ENCODE assay signal across 8 cellular contexts in the genomic region with DNA sequence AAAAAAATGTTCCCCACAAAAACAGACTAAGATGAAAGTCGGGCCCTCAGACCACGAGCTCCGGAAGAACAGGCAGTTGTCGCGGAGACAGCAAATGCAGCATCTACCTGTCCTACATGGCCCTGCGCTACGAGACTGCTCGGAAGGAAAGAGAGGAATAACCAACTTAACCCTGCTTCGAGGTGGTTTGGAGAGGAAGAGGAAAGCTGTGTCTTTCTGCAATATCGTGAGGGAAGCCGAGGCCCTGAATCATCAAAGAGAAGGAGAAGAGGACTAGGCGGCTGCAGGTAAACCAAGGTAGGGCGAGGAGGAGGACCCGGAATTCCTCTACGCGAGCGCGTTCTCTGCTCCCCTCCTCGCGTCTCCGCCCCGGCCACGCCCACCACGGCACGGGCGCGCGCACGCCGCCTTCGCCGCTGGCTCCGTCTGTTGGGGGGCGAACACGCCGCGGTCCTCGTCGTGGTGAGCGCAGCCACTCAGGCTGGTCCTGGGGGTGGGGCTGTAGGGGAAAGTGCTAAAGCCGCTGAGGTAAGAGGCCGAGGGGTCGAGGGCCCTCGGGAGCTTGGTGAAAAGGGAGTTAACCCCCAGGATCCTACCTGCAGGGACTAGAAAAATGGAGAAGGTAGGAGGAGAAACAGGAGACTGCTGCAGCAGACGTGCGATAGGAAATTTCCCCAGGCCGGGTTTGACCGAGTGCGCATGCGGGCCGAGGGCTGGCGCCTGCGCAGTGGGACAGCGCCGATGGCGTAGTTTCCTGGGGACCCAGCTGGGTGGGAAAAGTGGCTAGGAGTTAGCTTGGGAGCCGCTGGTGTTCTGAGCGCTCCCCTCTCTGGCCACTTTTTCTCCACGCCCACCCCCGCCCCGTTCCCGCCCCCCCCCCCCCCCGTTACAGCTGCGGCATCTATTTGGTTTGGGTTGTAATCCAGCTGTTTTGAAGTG. TPM values are rescaled to one million over a fixed set of nuclear protein-coding genes. Genes with fewer than 3 reads are reported as not detected.
A peak's percentile ranks its signal among the peaks of the same experiment; 100 is the strongest.
DNase-seq lines count a peak whose midpoint lies in the region; ATAC-seq and TF ChIP-seq lines count a peak whose summit lies in the region.

Gene ANAPC16 (plus strand): TSS at position 402 of the 939 bp plus-strand sequence. CDS start 7,903 bp downstream, outside the sequence.
Gene ASCC1 (minus strand): TSS at position 666 of the 939 bp plus-strand sequence. CDS start 2,978 bp downstream, outside the sequence.

- H3K4me3 Mint-ChIP-seq in neural crest cell: peak within 1 kb of the TSS; percentile 95

- H3K9me3 Mint-ChIP-seq in neural crest cell: no peaks in the 10 kb centered on the region

- peaks cover 7% of the 10 kb centered on the region for H3K4me1 ChIP-seq in HEK293 (ENCODE audit: control insufficient read depth, insufficient read depth, low read length)
- H3K4me1 ChIP-seq in SJSA1 (replicated peaks): peaks cover 11% of the 10 kb centered on the region
- peaks cover 20% of the 10 kb centered on the region for H3K4me1 ChIP-seq in foreskin keratinocyte
- H3K4me1 ChIP-seq in stomach: peaks cover 39 to 68% (median 54%) of the 10 kb centered on the region in 4 donors

- H3K27me3 ChIP-seq in SJSA1 (replicated peaks): no peaks in the 10 kb centered on the region
- H3K27me3 ChIP-seq in foreskin keratinocyte: no peaks in the 10 kb centered on the region
- no peaks in the 10 kb centered on the region for H3K27me3 ChIP-seq in stomach

- peak; percentile 78 for DNase-seq in GF-D8 (lab: John Stamatoyannopoulos, UW)
- peak; percentile 86 for DNase-seq in MV-4-11 (lab: John Stamatoyannopoulos, UW)
- peak; percentile 92 to 98 for DNase-seq in SJSA1 (ENCODE audit: low read depth in 1 of 2, low spot score in 2 of 2)
- peak; percentile 86 to 96 (median 93) for DNase-seq in activated naive CD4-positive, alpha-beta T cell (lab: John Stamatoyannopoulos, UW)
- DNase-seq in foreskin keratinocyte: peak; percentile 87 to 92
- DNase-seq in neural crest cell (ENCODE audit: low read depth, low spot score): peak; percentile 95
- DNase-seq in stomach: peak; percentile 90

- H3K4me3 ChIP-seq in HEK293 (ENCODE audit: low read depth, low read length) (peak within 1 kb of the TSS; percentile 72), SJSA1 (peak within 1 kb of the TSS; percentile 61), stomach (peak within 1 kb of the TSS; percentile 57 to 69 (median 62))

- no peaks in the 10 kb centered on the region for H3K9me3 ChIP-seq in HEK293 (ENCODE audit: control insufficient read depth, insufficient read depth, low read depth, low read length)
- no peaks in the 10 kb centered on the region for H3K9me3 ChIP-seq in SJSA1 (replicated peaks)
- H3K9me3 ChIP-seq in stomach: no peaks in the 10 kb centered on the region

- no peaks in the 10 kb centered on the region for H3K27me3 Mint-ChIP-seq in neural crest cell (ENCODE audit: low read depth)

- 0 out of 2 replicates have a peak, but pooled peaks have one; percentile 14 for TF ChIP-seq CTCF in HEK293 (tag by site-specific recombination; IDR thresholded peaks at IDR 0.05)
- no peak for TF ChIP-seq CTCF in foreskin keratinocyte (conservative IDR thresholded peaks at IDR 0.05)
- TF ChIP-seq CTCF in neural crest cell (conservative IDR thresholded peaks at IDR 0.05): no peak
- TF ChIP-seq CTCF in stomach (IDR thresholded peaks at IDR 0.05): peak in 1 of 7 experiments; percentile 16

- H3K36me3 ChIP-seq in HEK293 (ENCODE audit: control insufficient read depth in 2 of 2, insufficient read depth in 1 of 2, low read length in 2 of 2): peaks cover 11 to 12% of the 10 kb centered on the region in 2 experiments; a peak in 2 of 3 replicates
- peaks cover 8% of the 10 kb centered on the region; the same call in 1 of the 2 replicates for H3K36me3 ChIP-seq in SJSA1
- H3K36me3 ChIP-seq in stomach: peaks cover 12 to 29% (median 29%) of the 10 kb centered on the region in 4 donors

- peak within 1 kb of the TSS; percentile 91 for H3K27ac ChIP-seq in HEK293 (ENCODE audit: extremely low read depth, low read depth, low read length)
- H3K27ac ChIP-seq in SJSA1: peak within 1 kb of the TSS; percentile 79
- peak within 1 kb of the TSS; percentile 90 for H3K27ac ChIP-seq in foreskin keratinocyte
- H3K27ac ChIP-seq in stomach: peak within 1 kb of the TSS; percentile 91 to 100 (median 96)

- peaks cover 4% of the 10 kb centered on the region for H3K36me3 Mint-ChIP-seq in neural crest cell (ENCODE audit: low read depth)

- H3K4me1 Mint-ChIP-seq in neural crest cell: peaks cover 27% of the 10 kb centered on the region

- WGBS in stomach, 5 donors: 0 to 1% (median 0%) methylated on average over 60 to 64 of the region's 64 CpGs

- CTCF ChIA-PET in HEK293 (lab: Yijun Ruan, JAX): interaction anchor here (0.6 to 2.5 kb wide), 9 partner anchors 9 to 443 kb away, joined by 3 to 10 read pairs (median 4); no protein-coding TSS in a partner anchor

- ATAC-seq in foreskin keratinocyte: peak; percentile 88

- TF ChIP-seq EP300 in stomach (IDR thresholded peaks at IDR 0.05): no peak

- peak within 1 kb of the TSS; percentile 99 for H3K27ac Mint-ChIP-seq in neural crest cell (ENCODE audit: unreplicated experiment)

- intact Hi-C loops in stomach (cut with DNase I; ENCODE audit: low total_unique reads): loop anchor here (10.0 kb wide), 1 partner anchor 119 kb away; no protein-coding TSS in a partner anchor

- peak in 2 of 4 donors; percentile 63 to 85 for TF ChIP-seq POLR2A in stomach (IDR thresholded peaks at IDR 0.05)

- POLR2A ChIA-PET in HEK293 (lab: Yijun Ruan, JAX): interaction anchor here (0.6 to 1.6 kb wide), 16 partner anchors 13 to 818 kb away, joined by 3 to 11 read pairs (median 4); partner anchors contain the start of gene DDIT4

TF ChIP-seq in HEK293, 187 proteins besides CTCF, POLR2A, EP300 and RAD21 (continues in another document):
- TF ChIP-seq ZNF202 (tag by site-specific recombination; IDR thresholded peaks at IDR 0.05; ENCODE audit: borderline replicate concordance): no peak
- no peak for TF ChIP-seq ZNF10 (tag by site-specific recombination; IDR thresholded peaks at IDR 0.05)
- peak; percentile 85; the same call in 1 of the 2 replicates for TF ChIP-seq ZNF391 (tag by site-specific recombination; IDR thresholded peaks at IDR 0.05; ENCODE audit: borderline replicate concordance, low read depth)
- TF ChIP-seq ZNF658 (tag by site-specific recombination; IDR thresholded peaks at IDR 0.05): no peak
- TF ChIP-seq ZNF610 (tag by site-specific recombination; IDR thresholded peaks at IDR 0.05; ENCODE audit: borderline replicate concordance): peak; percentile 73; the same call in 1 of the 2 replicates
- TF ChIP-seq YY2 (tag by site-specific recombination; IDR thresholded peaks at IDR 0.05): 0 out of 2 replicates have a peak, but pooled peaks have one; percentile 32
- no peak for TF ChIP-seq ZNF19 (tag by site-specific recombination; IDR thresholded peaks at IDR 0.05; ENCODE audit: low read depth)
- TF ChIP-seq ZNF501 (tag by site-specific recombination; IDR thresholded peaks at IDR 0.05): peak; percentile 99
- no peak for TF ChIP-seq ZNF530 (tag by site-specific recombination; IDR thresholded peaks at IDR 0.05; ENCODE audit: low read depth)
- TF ChIP-seq ZNF16 (tag by site-specific recombination; IDR thresholded peaks at IDR 0.05; ENCODE audit: low read depth): no peak
- no peak for TF ChIP-seq ZNF404 (tag by site-specific recombination; IDR thresholded peaks at IDR 0.05)
- no peak for TF ChIP-seq BCL6B (tag by site-specific recombination; IDR thresholded peaks at IDR 0.05)
- TF ChIP-seq, protein P1, sequence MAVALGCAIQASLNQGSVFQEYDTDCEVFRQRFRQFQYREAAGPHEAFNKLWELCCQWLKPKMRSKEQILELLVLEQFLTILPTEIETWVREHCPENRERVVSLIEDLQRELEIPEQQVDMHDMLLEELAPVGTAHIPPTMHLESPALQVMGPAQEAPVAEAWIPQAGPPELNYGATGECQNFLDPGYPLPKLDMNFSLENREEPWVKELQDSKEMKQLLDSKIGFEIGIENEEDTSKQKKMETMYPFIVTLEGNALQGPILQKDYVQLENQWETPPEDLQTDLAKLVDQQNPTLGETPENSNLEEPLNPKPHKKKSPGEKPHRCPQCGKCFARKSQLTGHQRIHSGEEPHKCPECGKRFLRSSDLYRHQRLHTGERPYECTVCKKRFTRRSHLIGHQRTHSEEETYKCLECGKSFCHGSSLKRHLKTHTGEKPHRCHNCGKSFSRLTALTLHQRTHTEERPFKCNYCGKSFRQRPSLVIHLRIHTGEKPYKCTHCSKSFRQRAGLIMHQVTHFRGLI (tag by site-specific recombination; IDR thresholded peaks at IDR 0.05): no peak
- TF ChIP-seq SP2 (tag by site-specific recombination; IDR thresholded peaks at IDR 0.05): peak; percentile 42
- TF ChIP-seq ZNF777 (tag by site-specific recombination; IDR thresholded peaks at IDR 0.05; ENCODE audit: borderline replicate concordance): peak; percentile 90; the same call in 1 of the 2 replicates
- TF ChIP-seq HOXD13 (CRISPR knock-in tag; IDR thresholded peaks at IDR 0.05; ENCODE audit: borderline replicate concordance): no peak
- no peak for TF ChIP-seq ZNF341 (tag by site-specific recombination; IDR thresholded peaks at IDR 0.05; ENCODE audit: low read depth)

RNA-seq across cellular contexts. Expression of gene ANAPC16, which starts in this region (rescaled TPM):
- 28.6 and 89.9 TPM in 2 replicates for total RNA-seq in SJSA1 (2014; rRNA removed; shearing (Covaris generic))
- 64.6 and 65.6 TPM in 2 replicates for total RNA-seq in foreskin keratinocyte
- polyA plus RNA-seq in foreskin keratinocyte: 80.3 and 85.6 TPM in 2 replicates
- 53.2 and 57.5 TPM in 2 replicates for total RNA-seq in neural crest cell
- total RNA-seq in stomach: 100 to 1,000 TPM in 2 of 5 donors, 10 to 100 TPM in 3; 12.7 to 104 (median 68.8) TPM
- 100 to 1,000 TPM; 164 to 231 (median 170) TPM for polyA plus RNA-seq in stomach

RNA-seq across cellular contexts. Expression of gene ASCC1, which starts in this region (rescaled TPM):
- total RNA-seq in SJSA1 (2014; rRNA removed; shearing (Covaris generic)): 39.4 and 51.1 TPM in 2 replicates
- total RNA-seq in foreskin keratinocyte (27.7 and 28.8 TPM in 2 replicates), neural crest cell (31.5 and 35.6 TPM in 2 replicates), stomach (100 to 1,000 TPM in 1 of 5 donors, 10 to 100 TPM in 2, 1 to 10 TPM in 2; 4.3 to 142 (median 19.4) TPM)
- polyA plus RNA-seq in foreskin keratinocyte (15.8 and 18.8 TPM in 2 replicates), stomach (10 to 100 TPM in 2 of 3 donors, 1 to 10 TPM in 1; 8.4 to 14.7 (median 12.5) TPM)

Comparison
In these comparisons a context has a peak if more than half of its experiments do, and no peak if none do; other contexts are left out.
1. Peak in every context shown above with its lines: DNase-seq, ATAC-seq, H3K4me3 ChIP-seq and H3K27ac ChIP-seq.